8 cellular contexts compared by ENCODE assay signal in the genomic region with DNA sequence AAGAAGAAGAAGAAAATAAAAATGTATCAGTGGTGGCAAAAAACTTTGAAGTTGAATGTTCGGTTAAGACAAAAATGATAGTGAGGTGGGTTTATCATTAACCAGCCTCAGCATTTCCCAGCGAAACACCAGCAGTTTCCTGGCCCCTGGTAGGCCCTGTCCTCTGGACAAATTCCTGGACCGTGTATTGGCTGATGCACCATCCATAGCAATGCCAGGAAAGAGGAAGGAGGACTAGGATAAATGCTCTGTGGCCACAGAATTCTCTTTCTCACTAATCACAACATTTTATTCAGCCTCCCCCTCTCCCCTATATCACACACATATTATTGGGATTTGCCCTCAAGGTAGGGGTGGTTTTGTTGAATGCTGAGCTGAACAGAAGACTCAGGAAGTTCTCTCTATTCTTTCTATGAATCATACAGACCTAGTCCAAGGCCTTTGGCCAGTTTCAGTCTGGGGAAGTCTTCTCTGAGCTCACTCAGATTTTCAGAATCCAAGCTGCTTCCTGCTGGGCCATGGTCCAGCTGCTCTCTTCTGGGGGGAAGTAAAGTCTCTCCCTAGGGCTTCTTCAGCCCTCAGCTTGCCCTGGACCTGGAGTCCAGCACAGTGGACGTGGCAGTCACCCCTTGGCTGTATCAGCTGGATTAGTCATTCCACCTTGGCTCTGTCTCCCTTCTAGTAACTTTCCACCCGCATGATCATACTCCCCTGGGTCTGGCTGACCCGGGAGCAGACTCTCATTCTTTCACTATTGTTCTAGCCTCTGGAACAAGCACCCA. TPM values are rescaled to one million over a fixed set of nuclear protein-coding genes. Genes with fewer than 3 reads are reported as not detected.
A peak's percentile ranks its signal among the peaks of the same experiment; 100 is the strongest.
DNase-seq lines count a peak whose midpoint lies in the region; ATAC-seq and TF ChIP-seq lines count a peak whose summit lies in the region.

No MANE protein-coding gene starts in this region.

- intact Hi-C loops in left cardiac atrium (cut with DNase I) (no loop called here), sigmoid colon (cut with DNase I) (no loop called here)

- TF ChIP-seq EP300 in sigmoid colon (IDR thresholded peaks at IDR 0.05), result peak in 1 of 4 donors; percentile 62

- DNase-seq in ELR (ENCODE audit: low read depth), result peak; percentile 95
- DNase-seq in amniotic epithelial cell (ENCODE audit: low read depth), result peak; percentile 98
- peak; percentile 93 for DNase-seq in left cardiac atrium
- DNase-seq in sigmoid colon, result peak; percentile 97
- DNase-seq in NCI-H1930 (lab: John Stamatoyannopoulos, UW), result no peak
- DNase-seq in mesendoderm, result no peak

- H2BK120ac ChIP-seq in mesendoderm (ENCODE audit: low read depth, low read length), result no peak overlapping the region

- no peak for TF ChIP-seq CTCF in sigmoid colon (IDR thresholded peaks at IDR 0.05)

- no peaks in the 10 kb centered on the region for H3K27me3 ChIP-seq in sigmoid colon
- no peaks in the 10 kb centered on the region for H3K27me3 ChIP-seq in mesendoderm (ENCODE audit: insufficient read depth, low read length, poor library complexity)

- H3K4me3 ChIP-seq in sigmoid colon (no peak overlapping the region), mesendoderm (ENCODE audit: low read length) (no peak overlapping the region)

- ATAC-seq in left cardiac atrium (peak; percentile 91 to 93), HG02870 (IDR thresholded peaks at IDR 0.05; ENCODE audit: unreplicated experiment) (no peak), HG02884 (IDR thresholded peaks at IDR 0.05; ENCODE audit: unreplicated experiment) (no peak)

- H3K79me2 ChIP-seq in mesendoderm (ENCODE audit: control insufficient read depth, insufficient read depth, low read length), result no peaks in the 10 kb centered on the region

- 33 to 57% methylated on average over 6 of the region's 6 CpGs for WGBS in sigmoid colon, 2 donors
- WGBS in mesendoderm (ENCODE audit: extremely low coverage, insufficient coverage, low lambda C conversion rate), result no CpG with 5 or more reads among the region's 6 CpGs

- no peaks in the 10 kb centered on the region for H3K9me3 ChIP-seq in sigmoid colon

- no peak overlapping the region for H4K8ac ChIP-seq in mesendoderm (ENCODE audit: low read depth, low read length)

- no peak overlapping the region for H3K4ac ChIP-seq in mesendoderm (ENCODE audit: low read depth, low read length)

- no peak overlapping the region for H4K5ac ChIP-seq in mesendoderm (ENCODE audit: low read length)

- no peak overlapping the region for H3K4me2 ChIP-seq in mesendoderm (ENCODE audit: low read length)

- H3K9ac ChIP-seq in mesendoderm (ENCODE audit: low read length), result no peak overlapping the region

- H3K79me1 ChIP-seq in mesendoderm (ENCODE audit: low read length), result no peaks in the 10 kb centered on the region

- H3K4me1 ChIP-seq in sigmoid colon, result peaks cover 0 to 48% (median 40%) of the 10 kb centered on the region in 4 donors
- peaks cover 2% of the 10 kb centered on the region for H3K4me1 ChIP-seq in mesendoderm (ENCODE audit: control insufficient read depth, low read depth, low read length)

- no peak overlapping the region for H2AK5ac ChIP-seq in mesendoderm (ENCODE audit: low read length)

- H3K36me3 ChIP-seq in sigmoid colon (no peaks in the 10 kb centered on the region), mesendoderm (ENCODE audit: control insufficient read depth, insufficient read depth, low read length) (no peaks in the 10 kb centered on the region)

- no peak overlapping the region for H3K56ac ChIP-seq in mesendoderm (ENCODE audit: low read length)

- no peak overlapping the region for H3K18ac ChIP-seq in mesendoderm (ENCODE audit: low read length)

- no peak for TF ChIP-seq POLR2A in sigmoid colon (IDR thresholded peaks at IDR 0.05)

- H2BK15ac ChIP-seq in mesendoderm (replicated peaks; ENCODE audit: low read depth), result no peak overlapping the region

- H3K23ac ChIP-seq in mesendoderm (ENCODE audit: low read length), result no peak overlapping the region

- no peak overlapping the region for H2BK5ac ChIP-seq in mesendoderm (ENCODE audit: low read length)

- H3K27ac ChIP-seq in sigmoid colon, result peak overlapping the region; percentile 72 to 87 (median 79)
- no peak overlapping the region for H3K27ac ChIP-seq in mesendoderm (ENCODE audit: low read depth, low read length)

RNA-seq across cellular contexts. Expression of gene SLC28A1, which starts 27.6 kb away (rescaled TPM):
- total RNA-seq in left cardiac atrium (under 1 TPM; 0.13 to 0.18 TPM), sigmoid colon (not detected)
- polyA plus RNA-seq in sigmoid colon, result not detected
- not detected for polyA plus RNA-seq in mesendoderm (2013, experiment 1 of 2)
- polyA plus RNA-seq in mesendoderm (2013, experiment 2 of 2), result not detected

Comparison
In these comparisons a context has a peak if more than half of its experiments do, and no peak if none do; other contexts are left out.
1. DNase-seq: peak in ELR (single experiment), amniotic epithelial cell (single experiment), left cardiac atrium (single experiment) and sigmoid colon (single experiment); none in NCI-H1930 (0 of 2) and mesendoderm (single experiment).
2. ATAC-seq: peak in left cardiac atrium (2 of 2); none in HG02870 (single experiment) and HG02884 (single experiment).